In the genomic region with DNA sequence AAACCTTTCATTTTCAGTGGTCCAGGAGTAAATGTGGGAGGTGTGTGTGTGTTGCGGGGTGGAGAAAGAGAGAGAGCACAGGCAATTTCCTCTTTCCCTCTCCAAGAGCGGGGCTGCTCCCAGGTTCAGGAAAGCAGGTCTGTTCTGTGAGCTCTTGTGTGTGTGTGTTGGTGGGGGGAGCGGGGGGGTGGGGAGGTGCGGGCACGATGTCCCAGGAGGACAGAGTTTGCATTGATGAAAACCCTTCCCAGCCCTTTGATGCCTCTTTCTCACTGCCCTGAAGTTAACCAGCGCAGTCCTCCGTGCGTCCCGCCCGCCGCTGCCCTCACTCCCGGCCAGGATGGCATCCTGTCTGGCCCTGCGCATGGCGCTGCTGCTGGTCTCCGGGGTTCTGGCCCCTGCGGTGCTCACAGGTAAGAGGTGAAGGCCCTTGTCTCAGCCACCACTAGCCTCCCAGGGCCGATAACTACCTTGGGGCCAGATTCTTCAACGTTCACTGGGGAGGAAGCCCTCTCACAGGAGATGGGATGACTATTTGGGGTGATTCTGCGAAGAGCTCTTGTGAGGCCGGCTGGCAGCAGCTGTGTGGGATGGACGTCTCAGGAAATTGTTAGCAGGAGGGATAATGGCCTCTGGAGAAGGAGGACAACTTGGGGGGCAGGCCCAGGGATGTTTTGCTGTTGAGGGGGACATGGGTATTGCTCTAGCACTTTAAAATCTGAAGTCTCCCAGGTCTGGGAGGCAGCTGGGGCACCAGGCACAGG, we compare ENCODE assay signal across 2 cellular contexts.
TF ChIP-seq lines count a peak whose summit lies in the region.

A gene (plus strand): TSS at position 263 of the 764 bp plus-strand sequence. CDS start 78 bp downstream, at position 341.

TF ChIP-seq in SK-N-SH, 30 proteins besides CTCF, POLR2A, EP300 and RAD21 (continued from another document):
- TF ChIP-seq, protein P1, sequence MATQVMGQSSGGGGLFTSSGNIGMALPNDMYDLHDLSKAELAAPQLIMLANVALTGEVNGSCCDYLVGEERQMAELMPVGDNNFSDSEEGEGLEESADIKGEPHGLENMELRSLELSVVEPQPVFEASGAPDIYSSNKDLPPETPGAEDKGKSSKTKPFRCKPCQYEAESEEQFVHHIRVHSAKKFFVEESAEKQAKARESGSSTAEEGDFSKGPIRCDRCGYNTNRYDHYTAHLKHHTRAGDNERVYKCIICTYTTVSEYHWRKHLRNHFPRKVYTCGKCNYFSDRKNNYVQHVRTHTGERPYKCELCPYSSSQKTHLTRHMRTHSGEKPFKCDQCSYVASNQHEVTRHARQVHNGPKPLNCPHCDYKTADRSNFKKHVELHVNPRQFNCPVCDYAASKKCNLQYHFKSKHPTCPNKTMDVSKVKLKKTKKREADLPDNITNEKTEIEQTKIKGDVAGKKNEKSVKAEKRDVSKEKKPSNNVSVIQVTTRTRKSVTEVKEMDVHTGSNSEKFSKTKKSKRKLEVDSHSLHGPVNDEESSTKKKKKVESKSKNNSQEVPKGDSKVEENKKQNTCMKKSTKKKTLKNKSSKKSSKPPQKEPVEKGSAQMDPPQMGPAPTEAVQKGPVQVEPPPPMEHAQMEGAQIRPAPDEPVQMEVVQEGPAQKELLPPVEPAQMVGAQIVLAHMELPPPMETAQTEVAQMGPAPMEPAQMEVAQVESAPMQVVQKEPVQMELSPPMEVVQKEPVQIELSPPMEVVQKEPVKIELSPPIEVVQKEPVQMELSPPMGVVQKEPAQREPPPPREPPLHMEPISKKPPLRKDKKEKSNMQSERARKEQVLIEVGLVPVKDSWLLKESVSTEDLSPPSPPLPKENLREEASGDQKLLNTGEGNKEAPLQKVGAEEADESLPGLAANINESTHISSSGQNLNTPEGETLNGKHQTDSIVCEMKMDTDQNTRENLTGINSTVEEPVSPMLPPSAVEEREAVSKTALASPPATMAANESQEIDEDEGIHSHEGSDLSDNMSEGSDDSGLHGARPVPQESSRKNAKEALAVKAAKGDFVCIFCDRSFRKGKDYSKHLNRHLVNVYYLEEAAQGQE (IDR thresholded peaks at IDR 0.05; ENCODE audit: low read depth, low read length): no peak
- TF ChIP-seq ELF1 (IDR thresholded peaks at IDR 0.05): no peak
- no peak for TF ChIP-seq MEF2A (IDR thresholded peaks at IDR 0.05; ENCODE audit: borderline replicate concordance, low read depth)
- TF ChIP-seq, protein P2, sequence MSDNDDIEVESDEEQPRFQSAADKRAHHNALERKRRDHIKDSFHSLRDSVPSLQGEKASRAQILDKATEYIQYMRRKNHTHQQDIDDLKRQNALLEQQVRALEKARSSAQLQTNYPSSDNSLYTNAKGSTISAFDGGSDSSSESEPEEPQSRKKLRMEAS (IDR thresholded peaks at IDR 0.05; ENCODE audit: low read depth): no peak
- no peak for TF ChIP-seq TAF1 (IDR thresholded peaks at IDR 0.05; ENCODE audit: borderline replicate concordance, low read depth, low read length)
- no peak for TF ChIP-seq FOXM1 (IDR thresholded peaks at IDR 0.05; ENCODE audit: low read depth)
- TF ChIP-seq YY1 (IDR thresholded peaks at IDR 0.05; ENCODE audit: low read depth): no peak
- no peak for TF ChIP-seq MXI1 (IDR thresholded peaks at IDR 0.05; ENCODE audit: low read depth, low read length)
- no peak for TF ChIP-seq SMC3 (IDR thresholded peaks at IDR 0.05; ENCODE audit: low read depth, low read length)

TF ChIP-seq in SK-N-SH treated with all-trans-retinoic acid at 6 μM for 48 hours, 23 proteins besides CTCF, POLR2A, EP300 and RAD21 (continued from another document):
- TF ChIP-seq, protein P3, sequence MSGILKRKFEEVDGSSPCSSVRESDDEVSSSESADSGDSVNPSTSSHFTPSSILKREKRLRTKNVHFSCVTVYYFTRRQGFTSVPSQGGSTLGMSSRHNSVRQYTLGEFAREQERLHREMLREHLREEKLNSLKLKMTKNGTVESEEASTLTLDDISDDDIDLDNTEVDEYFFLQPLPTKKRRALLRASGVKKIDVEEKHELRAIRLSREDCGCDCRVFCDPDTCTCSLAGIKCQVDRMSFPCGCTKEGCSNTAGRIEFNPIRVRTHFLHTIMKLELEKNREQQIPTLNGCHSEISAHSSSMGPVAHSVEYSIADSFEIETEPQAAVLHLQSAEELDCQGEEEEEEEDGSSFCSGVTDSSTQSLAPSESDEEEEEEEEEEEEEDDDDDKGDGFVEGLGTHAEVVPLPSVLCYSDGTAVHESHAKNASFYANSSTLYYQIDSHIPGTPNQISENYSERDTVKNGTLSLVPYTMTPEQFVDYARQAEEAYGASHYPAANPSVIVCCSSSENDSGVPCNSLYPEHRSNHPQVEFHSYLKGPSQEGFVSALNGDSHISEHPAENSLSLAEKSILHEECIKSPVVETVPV (CRISPR knock-in tag; IDR thresholded peaks at IDR 0.05): no peak
- TF ChIP-seq TCF4 (CRISPR knock-in tag; IDR thresholded peaks at IDR 0.05; ENCODE audit: borderline replicate concordance) (no peak), ZFP30 (CRISPR knock-in tag; IDR thresholded peaks at IDR 0.05) (no peak), ZC3H10 (CRISPR knock-in tag; IDR thresholded peaks at IDR 0.05) (no peak), ZNF8 (CRISPR knock-in tag; IDR thresholded peaks at IDR 0.05) (no peak)
- TF ChIP-seq, protein P4, sequence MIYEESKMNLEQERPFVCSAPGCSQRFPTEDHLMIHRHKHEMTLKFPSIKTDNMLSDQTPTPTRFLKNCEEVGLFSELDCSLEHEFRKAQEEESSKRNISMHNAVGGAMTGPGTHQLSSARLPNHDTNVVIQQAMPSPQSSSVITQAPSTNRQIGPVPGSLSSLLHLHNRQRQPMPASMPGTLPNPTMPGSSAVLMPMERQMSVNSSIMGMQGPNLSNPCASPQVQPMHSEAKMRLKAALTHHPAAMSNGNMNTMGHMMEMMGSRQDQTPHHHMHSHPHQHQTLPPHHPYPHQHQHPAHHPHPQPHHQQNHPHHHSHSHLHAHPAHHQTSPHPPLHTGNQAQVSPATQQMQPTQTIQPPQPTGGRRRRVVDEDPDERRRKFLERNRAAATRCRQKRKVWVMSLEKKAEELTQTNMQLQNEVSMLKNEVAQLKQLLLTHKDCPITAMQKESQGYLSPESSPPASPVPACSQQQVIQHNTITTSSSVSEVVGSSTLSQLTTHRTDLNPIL (CRISPR knock-in tag; IDR thresholded peaks at IDR 0.05; ENCODE audit: low read depth): no peak
